ENCODE assay signal across 30 cellular contexts in the genomic region with DNA sequence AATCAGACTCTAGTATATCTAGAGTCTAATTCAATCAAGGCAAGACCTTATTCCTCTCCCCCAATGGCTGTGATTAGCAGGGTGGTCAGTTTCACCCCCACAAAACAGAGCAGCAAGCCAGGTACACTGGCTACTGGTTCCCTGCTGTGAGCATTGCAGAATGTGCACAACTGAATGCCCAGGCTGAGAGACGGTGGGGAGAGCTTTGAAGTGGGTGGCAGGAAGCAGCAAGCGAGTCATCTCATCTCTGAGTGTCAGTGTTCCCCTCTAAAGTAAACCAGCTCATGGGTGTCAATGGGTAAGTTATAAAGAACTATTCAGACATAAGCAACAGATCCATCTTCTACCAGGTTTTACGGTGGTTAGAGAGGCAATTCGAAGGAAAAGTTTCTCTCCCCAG. TPM values are rescaled to one million over a fixed set of nuclear protein-coding genes. Genes with fewer than 3 reads are reported as not detected.
A peak's percentile ranks its signal among the peaks of the same experiment; 100 is the strongest.
DNase-seq lines count a peak whose midpoint lies in the region; ATAC-seq and TF ChIP-seq lines count a peak whose summit lies in the region.
"Had no signal": no experiment of that assay in that cellular context is flagged by ENCODE, and none has a peak within 500 bp of the region (broad histone marks: within the 10 kb centered on the region; RNA-seq: fewer than 3 reads in every experiment).

No MANE protein-coding gene starts in this region.

- H3K4me3 ChIP-seq in BLaER1 treated with 17β-estradiol and CSF1 and Interleukin-3, amounts not matched to agents 10 nM and 100 nM: no peak overlapping the region
- no peak overlapping the region for H3K4me3 ChIP-seq in NB4 (ENCODE audit: low read depth, low read length)
- H3K4me3 ChIP-seq: esophagus squamous epithelium, left lung, upper lobe of right lung had no signal

- H3K9me3 ChIP-seq in BLaER1 treated with 17β-estradiol and CSF1 and Interleukin-3, amounts not matched to agents 10 nM and 100 nM (replicated peaks in 1 of 11): peaks cover 0 to 24% (median 0%) of the 10 kb centered on the region in 11 experiments; a peak in 6 of 22 replicates
- H3K9me3 ChIP-seq: BE2C, Caco-2, esophagus squamous epithelium, left lung, upper lobe of right lung had no signal

- no peaks in the 10 kb centered on the region for H4K20me1 ChIP-seq in BLaER1 treated with 17β-estradiol and CSF1 and Interleukin-3, amounts not matched to agents 10 nM and 100 nM

- H3K27ac ChIP-seq in BLaER1 treated with 17β-estradiol and CSF1 and Interleukin-3, amounts not matched to agents 10 nM and 100 nM: no peak overlapping the region
- H3K27ac ChIP-seq: esophagus squamous epithelium, left lung, upper lobe of right lung had no signal

- H3K4me3 Mint-ChIP-seq in activated CD4-positive, alpha-beta T cell treated with anti-CD3 and anti-CD28 coated beads, Interleukin-2, amount 10 ng/mL, durations not matched to agents 7 days and 5 days: no peak overlapping the region
- peak overlapping the region in 3 of 5 donors; percentile 44 to 66 (median 65) for H3K4me3 Mint-ChIP-seq in immature natural killer cell
- H3K4me3 Mint-ChIP-seq: activated naive CD4-positive, alpha-beta T cell treated with anti-CD3 and anti-CD28 coated beads, Interleukin-2, amount 50 U/mL, for 24 hours; naive B cell; T-cell had no signal

- H3K4me1 Mint-ChIP-seq in activated CD4-positive, alpha-beta T cell treated with anti-CD3 and anti-CD28 coated beads, Interleukin-2, amount 10 ng/mL, durations not matched to agents 7 days and 5 days: peaks cover 14% of the 10 kb centered on the region
- peaks cover 55 to 64% of the 10 kb centered on the region in 2 donors for H3K4me1 Mint-ChIP-seq in immature natural killer cell
- H3K4me1 Mint-ChIP-seq: naive B cell had no signal

- H3K27me3 Mint-ChIP-seq in activated CD4-positive, alpha-beta T cell treated with anti-CD3 and anti-CD28 coated beads, Interleukin-2, amount 10 ng/mL, durations not matched to agents 7 days and 5 days: no peaks in the 10 kb centered on the region
- H3K27me3 Mint-ChIP-seq in immature natural killer cell (ENCODE audit: low read depth in 3 of 3): peaks cover 0 to 5% (median 0%) of the 10 kb centered on the region in 3 donors

- CTCF ChIA-PET in activated CD4-positive, alpha-beta T cell treated with anti-CD3 and anti-CD28 coated beads, Interleukin-2, amount 10 ng/mL, durations not matched to agents 7 days and 5 days (lab: Charles Lee): interaction anchor here (0.6 to 1.1 kb wide), 2 partner anchors 16 to 52 kb away, joined by 3 to 4 read pairs; no protein-coding TSS in a partner anchor

- peak overlapping the region in 10 of 11 experiments; percentile 15 to 87 (median 79); a peak in 16 of 22 replicates for H3K4me2 ChIP-seq in BLaER1 treated with 17β-estradiol and CSF1 and Interleukin-3, amounts not matched to agents 10 nM and 100 nM

- no peaks in the 10 kb centered on the region for H3K27me3 ChIP-seq in BLaER1 treated with 17β-estradiol and CSF1 and Interleukin-3, amounts not matched to agents 10 nM and 100 nM
- H3K27me3 ChIP-seq: BE2C, upper lobe of right lung had no signal

- ATAC-seq in Right ventricle myocardium superior (ENCODE audit: poor library complexity) (no peak), GM21367 (IDR thresholded peaks at IDR 0.05; ENCODE audit: unreplicated experiment) (no peak)
- ATAC-seq: activated CD4-positive, CD25-positive, alpha-beta regulatory T cell treated with anti-CD3 and anti-CD28 coated beads, Interleukin-2, amount 50 U/mL, for 24 hours; left lung; Panc1; upper lobe of right lung had no signal

- H3K4me1 ChIP-seq in BLaER1 treated with 17β-estradiol and CSF1 and Interleukin-3, amounts not matched to agents 10 nM and 100 nM: peaks cover 14 to 64% (median 62%) of the 10 kb centered on the region in 10 experiments
- H3K4me1 ChIP-seq: BE2C, Caco-2, esophagus squamous epithelium, left lung, upper lobe of right lung had no signal

- no peaks in the 10 kb centered on the region for H3K36me3 Mint-ChIP-seq in activated CD4-positive, alpha-beta T cell treated with anti-CD3 and anti-CD28 coated beads, Interleukin-2, amount 10 ng/mL, durations not matched to agents 7 days and 5 days (ENCODE audit: low read depth)
- H3K36me3 Mint-ChIP-seq in immature natural killer cell: peaks cover 0 to 6% (median 0%) of the 10 kb centered on the region in 3 donors
- H3K36me3 Mint-ChIP-seq: activated naive CD4-positive, alpha-beta T cell treated with anti-CD3 and anti-CD28 coated beads, Interleukin-2, amount 50 U/mL, for 24 hours; naive B cell; T-cell had no signal

- no peak for TF ChIP-seq POLR2A in NB4 (IDR thresholded peaks at IDR 0.05; ENCODE audit: extremely low read depth, insufficient read length)

- DNase-seq in activated CD4-positive, alpha-beta T cell treated with anti-CD3 and anti-CD28 coated beads, Interleukin-2, amount 10 ng/mL, durations not matched to agents 7 days and 5 days: peak; percentile 29
- DNase-seq in activated CD4-positive, alpha-beta T cell treated with anti-CD3 and anti-CD28 coated beads for 4 hours: no peak
- DNase-seq in NB4 (ENCODE audit: low read depth) (peak; percentile 12), immature natural killer cell (peak in 2 of 3 donors; percentile 8 to 19), NCI-H774 (lab: John Stamatoyannopoulos, UW) (no peak), Right ventricle myocardium superior (no peak)
- DNase-seq: BE2C; Caco-2; caudate nucleus; EL; esophagus squamous epithelium; HCEC 1CT; left lung; naive B cell; NCI-H1417 treated with DMSO at 0.1 percent for 48 hours; NCI-H2107; NCI-H446 treated with DMSO at 0.1 percent for 48 hours; NK-92 treated with Interleukin-12 subunit alpha and Interleukin-12 subunit beta, amount 100 ng/mL, for 24 hours; upper lobe of right lung had no signal

- POLR2A ChIA-PET in activated CD4-positive, alpha-beta T cell treated with anti-CD3 and anti-CD28 coated beads, Interleukin-2, amount 10 ng/mL, durations not matched to agents 7 days and 5 days (lab: Charles Lee): no interaction called here

- intact Hi-C loops in Right ventricle myocardium superior (cut with DNase I): no loop called here

- no peaks in the 10 kb centered on the region for H3K36me3 ChIP-seq in BLaER1 treated with 17β-estradiol and CSF1 and Interleukin-3, amounts not matched to agents 10 nM and 100 nM
- H3K36me3 ChIP-seq: BE2C, esophagus squamous epithelium, left lung, upper lobe of right lung had no signal

- no peak overlapping the region for H3K27ac Mint-ChIP-seq in activated CD4-positive, alpha-beta T cell treated with anti-CD3 and anti-CD28 coated beads, Interleukin-2, amount 10 ng/mL, durations not matched to agents 7 days and 5 days
- peak overlapping the region; percentile 42 to 81 (median 73) for H3K27ac Mint-ChIP-seq in immature natural killer cell
- H3K27ac Mint-ChIP-seq: activated naive CD4-positive, alpha-beta T cell treated with anti-CD3 and anti-CD28 coated beads, Interleukin-2, amount 50 U/mL, for 24 hours; naive B cell; T-cell had no signal

- H3K9me3 Mint-ChIP-seq in activated CD4-positive, alpha-beta T cell treated with anti-CD3 and anti-CD28 coated beads, Interleukin-2, amount 10 ng/mL, durations not matched to agents 7 days and 5 days: no peaks in the 10 kb centered on the region
- H3K9me3 Mint-ChIP-seq in immature natural killer cell: no peaks in the 10 kb centered on the region
- H3K9me3 Mint-ChIP-seq: activated naive CD4-positive, alpha-beta T cell treated with anti-CD3 and anti-CD28 coated beads, Interleukin-2, amount 50 U/mL, for 24 hours; T-cell had no signal

- no peak for TF ChIP-seq CTCF in NB4 (IDR thresholded peaks at IDR 0.05; ENCODE audit: low read depth, low read length)

- H3K9ac ChIP-seq in BLaER1 treated with 17β-estradiol and CSF1 and Interleukin-3, amounts not matched to agents 10 nM and 100 nM: no peak overlapping the region

RNA-seq across cellular contexts. Expression of a gene that starts 37.6 kb away (rescaled TPM):
- not detected for total RNA-seq in activated CD4-positive, alpha-beta T cell treated with anti-CD3 and anti-CD28 coated beads, Interleukin-2, amount 10 ng/mL, durations not matched to agents 7 days and 5 days
- under 1 TPM in 1 of 3 donors, not detected in 2; 0.08 TPM for polyA plus RNA-seq in immature natural killer cell
- not detected for total RNA-seq in Right ventricle myocardium superior
- total RNA-seq: A673, astrocyte, Caco-2, esophagus squamous epithelium, frontal cortex, left lung, omental fat pad, skeletal muscle tissue, upper lobe of right lung had no signal

Comparison
In these comparisons a context has a peak if more than half of its experiments do, and no peak if none do; other contexts are left out.
1. DNase-seq: peak in activated CD4-positive, alpha-beta T cell treated with anti-CD3 and anti-CD28 coated beads, Interleukin-2, amount 10 ng/mL, durations not matched to agents 7 days and 5 days (single experiment), NB4 (single experiment) and immature natural killer cell (2 of 3); none in activated CD4-positive, alpha-beta T cell treated with anti-CD3 and anti-CD28 coated beads for 4 hours (0 of 2), NCI-H774 (single experiment) and Right ventricle myocardium superior (single experiment).